8 cellular contexts compared by ENCODE assay signal in the genomic region with DNA sequence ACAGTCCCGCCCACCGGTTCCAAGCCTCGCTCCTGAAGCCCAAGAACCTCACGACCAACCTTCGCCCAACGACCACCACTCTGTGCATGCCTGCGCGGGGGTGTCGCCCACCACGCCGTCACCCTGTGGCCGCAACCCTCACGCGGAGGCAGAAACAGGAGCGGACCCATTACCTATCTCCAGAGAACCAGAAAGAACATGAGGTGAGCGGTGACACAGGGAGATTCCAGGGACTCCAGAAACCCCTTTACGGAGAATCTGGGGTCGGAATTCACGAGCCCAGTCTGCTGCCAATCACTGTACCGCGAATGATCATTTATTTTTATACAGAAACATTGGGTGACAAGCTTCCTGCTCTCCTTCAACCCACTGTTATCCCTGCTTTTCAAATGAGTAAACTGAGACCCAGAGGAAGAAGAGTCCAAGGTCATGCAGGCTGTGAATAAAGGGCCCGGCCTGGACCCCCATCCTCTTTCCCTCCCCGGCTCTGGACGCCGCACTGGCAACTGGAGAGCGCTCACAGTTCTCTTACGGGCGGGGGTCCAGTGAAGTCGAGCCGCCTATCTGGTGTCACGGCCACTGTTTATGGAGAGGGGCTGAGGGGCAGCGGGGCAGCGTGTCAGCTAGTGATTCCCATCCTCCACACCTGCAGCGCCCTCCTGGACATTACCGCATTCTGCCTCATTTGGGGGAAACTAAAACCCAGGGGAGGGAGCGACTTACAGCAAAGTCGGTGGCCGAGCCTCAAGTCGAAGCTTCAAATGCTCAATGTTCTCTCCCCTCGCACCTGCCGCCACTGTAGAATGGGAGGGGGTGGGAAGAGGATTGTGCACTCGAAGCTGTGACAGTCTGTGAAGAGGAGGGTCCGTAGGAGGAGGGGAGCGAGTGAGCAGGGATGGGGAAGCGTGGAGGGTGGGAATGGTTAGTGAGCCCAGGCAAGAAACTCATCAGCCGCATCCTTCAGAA. TPM values are rescaled to one million over a fixed set of nuclear protein-coding genes. Genes with fewer than 3 reads are reported as not detected.
DNase-seq lines count a peak whose midpoint lies in the region; ATAC-seq and TF ChIP-seq lines count a peak whose summit lies in the region.

No MANE protein-coding gene starts in this region.

- peak overlapping the region; percentile 81 for H2AFZ ChIP-seq in mammary epithelial cell (ENCODE audit: low read depth, low read length)

- peaks cover 0 to 15% of the 10 kb centered on the region in 2 donors for H3K36me3 Mint-ChIP-seq in naive B cell
- peaks cover 5% of the 10 kb centered on the region for H3K36me3 Mint-ChIP-seq in stimulated activated effector memory CD8-positive, alpha-beta T cell treated with anti-CD3 and anti-CD28 coated beads, Interleukin-12 subunit alpha, Interleukin-12 subunit beta, amount 100 ng/mL, for 72 hours

- WGBS in mammary epithelial cell (ENCODE audit: low coverage, missing lambda C conversion rate), result 1% methylated on average over 33 of the region's 46 CpGs
- 2 to 7% (median 2%) methylated on average over 31 to 46 of the region's 46 CpGs for WGBS in adrenal gland, 4 donors

- no peaks in the 10 kb centered on the region for H4K20me1 ChIP-seq in mammary epithelial cell (ENCODE audit: insufficient read depth, low read length)

- peak overlapping the region in 4 of 6 donors; percentile 72 to 84 (median 78) for H3K27ac Mint-ChIP-seq in naive B cell
- H3K27ac Mint-ChIP-seq in stimulated activated effector memory CD8-positive, alpha-beta T cell treated with anti-CD3 and anti-CD28 coated beads, Interleukin-12 subunit alpha, Interleukin-12 subunit beta, amount 100 ng/mL, for 72 hours, result no peak overlapping the region

- H3K4me3 Mint-ChIP-seq in naive B cell, result peak overlapping the region; percentile 72 to 96 (median 94)
- no peak overlapping the region for H3K4me3 Mint-ChIP-seq in stimulated activated effector memory CD8-positive, alpha-beta T cell treated with anti-CD3 and anti-CD28 coated beads, Interleukin-12 subunit alpha, Interleukin-12 subunit beta, amount 100 ng/mL, for 72 hours

- POLR2A ChIA-PET in BJ (lab: Charles Lee), result no interaction called here

- TF ChIP-seq POLR2A in adrenal gland (IDR thresholded peaks at IDR 0.05), result no peak

- dilution Hi-C loops in mammary epithelial cell (cut with HindIII; ENCODE audit: low sequenced_read_pairs), result no loop called here

- H3K4me3 ChIP-seq in BJ (ENCODE audit: low read depth, low read length), result peak overlapping the region; percentile 7; the same call in 1 of the 2 replicates
- H3K4me3 ChIP-seq in Jurkat, Clone E6-1 (ENCODE audit: low read length), result peak overlapping the region; percentile 57
- peak overlapping the region; percentile 42 to 50 (median 47) for H3K4me3 ChIP-seq in mammary epithelial cell (replicated peaks in 1 of 3; ENCODE audit: insufficient read depth in 1 of 3, low read depth in 2 of 3, low read length in 3 of 3)
- H3K4me3 ChIP-seq in adrenal gland, result peak overlapping the region in 2 of 4 donors; percentile 20 to 67

- no peak overlapping the region for H3K9ac ChIP-seq in mammary epithelial cell (ENCODE audit: insufficient read depth, low read length)

- peak overlapping the region; percentile 90 for H3K4me2 ChIP-seq in mammary epithelial cell (ENCODE audit: insufficient read depth, low read depth, low read length)

- H3K79me2 ChIP-seq in mammary epithelial cell (ENCODE audit: insufficient read depth, low read length), result no peaks in the 10 kb centered on the region

- H3K4me1 Mint-ChIP-seq in naive B cell, result peaks cover 26 to 32% (median 27%) of the 10 kb centered on the region in 3 donors
- H3K4me1 Mint-ChIP-seq in stimulated activated effector memory CD8-positive, alpha-beta T cell treated with anti-CD3 and anti-CD28 coated beads, Interleukin-12 subunit alpha, Interleukin-12 subunit beta, amount 100 ng/mL, for 72 hours, result peaks cover 34% of the 10 kb centered on the region

- intact Hi-C loops in mammary epithelial cell (cut with micrococcal nuclease), result loop anchor here (5.0 kb wide), 1 partner anchor 34 kb away; no protein-coding TSS in a partner anchor
- intact Hi-C loops in adrenal gland (cut with DNase I), result no loop called here

- H3K27me3 ChIP-seq in BJ (ENCODE audit: control insufficient read depth, insufficient read depth, low read length) (peaks cover 59% of the 10 kb centered on the region), mammary epithelial cell (ENCODE audit: insufficient read depth, low read length) (peaks cover 48% of the 10 kb centered on the region), adrenal gland (peaks cover 7% of the 10 kb centered on the region)

- CTCF ChIA-PET in BJ (lab: Yijun Ruan, JAX) (interaction anchor here (1.3 to 7.9 kb wide), 5 partner anchors 14 to 130 kb away, joined by 3 to 64 read pairs (median 4); a partner anchor contains a TSS), mammary epithelial cell (lab: Charles Lee; ENCODE audit: low non-redundant PET) (interaction anchor here (0.5 to 0.6 kb wide), 2 partner anchors 9 to 27 kb away, joined by 3 to 5 read pairs; no protein-coding TSS in a partner anchor)

- H3K9me3 Mint-ChIP-seq in naive B cell, result no peaks in the 10 kb centered on the region
- no peaks in the 10 kb centered on the region for H3K9me3 Mint-ChIP-seq in stimulated activated effector memory CD8-positive, alpha-beta T cell treated with anti-CD3 and anti-CD28 coated beads, Interleukin-12 subunit alpha, Interleukin-12 subunit beta, amount 100 ng/mL, for 72 hours

- TF ChIP-seq CTCF in BJ (IDR thresholded peaks at IDR 0.05; ENCODE audit: insufficient read depth, low read depth, low read length) (no peak), mammary epithelial cell (conservative IDR thresholded peaks at IDR 0.05 in 1 of 2, IDR thresholded peaks at IDR 0.05 in 1 of 2; ENCODE audit: extremely low read depth in 1 of 2, insufficient read depth in 1 of 2, low read depth in 1 of 2, low read length in 2 of 2) (no peak), adrenal gland (IDR thresholded peaks at IDR 0.05) (no peak)

- H3K27me3 Mint-ChIP-seq in naive B cell, result peaks cover 46 to 50% (median 46%) of the 10 kb centered on the region in 3 donors

- BruUV-seq in mammary epithelial cell (replicated peaks; lab: Mats Ljungman, UMichigan), result no TSS peak

- DNase-seq in BJ (ENCODE audit: low read depth) (no peak), mammary epithelial cell (no peak), naive B cell (peak; percentile 11), EL (no peak), adrenal gland (no peak)
- DNase-seq in Jurkat, Clone E6-1 (ENCODE audit: low read depth, low spot score), result no peak
- no peak for DNase-seq in stimulated activated effector memory CD8-positive, alpha-beta T cell treated with anti-CD3 and anti-CD28 coated beads, Interleukin-12 subunit alpha, Interleukin-12 subunit beta, amount 100 ng/mL, for 72 hours (ENCODE audit: low spot score in 2 of 2)

- in situ Hi-C loops in mammary epithelial cell (cut with MboI; ENCODE audit: low sequenced_read_pairs in 2 of 2), result no loop called here

- ATAC-seq in naive B cell (ENCODE audit: low read depth in 2 of 2), result no peak
- ATAC-seq in stimulated activated effector memory CD8-positive, alpha-beta T cell treated with anti-CD3 and anti-CD28 coated beads, Interleukin-12 subunit alpha, Interleukin-12 subunit beta, amount 100 ng/mL, for 72 hours, result no peak
- no peak for ATAC-seq in HG02938 (IDR thresholded peaks at IDR 0.05; ENCODE audit: unreplicated experiment)

- peaks cover 19% of the 10 kb centered on the region for H3K4me1 ChIP-seq in mammary epithelial cell (ENCODE audit: insufficient read depth, low read length)
- H3K4me1 ChIP-seq in adrenal gland (replicated peaks in 1 of 2), result peaks cover 23 to 37% of the 10 kb centered on the region in 2 donors

- H3K9me3 ChIP-seq in mammary epithelial cell (replicated peaks; ENCODE audit: insufficient read depth, low read length) (no peaks in the 10 kb centered on the region), adrenal gland (replicated peaks in 1 of 3) (no peaks in the 10 kb centered on the region)

- H3K27ac ChIP-seq in mammary epithelial cell (ENCODE audit: insufficient read depth, low read depth, low read length) (no peak overlapping the region), adrenal gland (no peak overlapping the region)

- H3K36me3 ChIP-seq in BJ (ENCODE audit: control insufficient read depth, insufficient read depth, low read length) (no peaks in the 10 kb centered on the region), mammary epithelial cell (ENCODE audit: insufficient read depth, low read length) (no peaks in the 10 kb centered on the region), adrenal gland (replicated peaks in 1 of 2) (no peaks in the 10 kb centered on the region)

RNA-seq across cellular contexts. Expression of a gene that starts 0.7 kb away (rescaled TPM):
- polyA plus RNA-seq in BJ (2011; rRNA removed) (0.06 and 0.10 TPM in 2 replicates), mammary epithelial cell (0.09 TPM), naive B cell (ENCODE audit: low read depth in 6 of 6) (under 1 TPM in 2 of 6 donors, not detected in 4; 0.06 to 0.16 TPM), adrenal gland (1 to 10 TPM in 2 of 3 donors, under 1 TPM in 1; 0.27 to 1.5 (median 1.3) TPM)
- polyA minus RNA-seq in BJ (2011; rRNA and poly(A)+ RNA removed), result 0.19 and 0.31 TPM in 2 replicates
- polyA plus RNA-seq in Jurkat, Clone E6-1 (2012; ENCODE audit: insufficient read depth, insufficient read length), result 15.5 TPM
- total RNA-seq in mammary epithelial cell (under 1 TPM; 0.17 to 0.24 TPM), adrenal gland (1 to 10 TPM; 1.4 to 5.6 (median 3.1) TPM)
- not detected for polyA minus RNA-seq in mammary epithelial cell

RNA-seq across cellular contexts. Expression of a gene that starts 11.7 kb away (rescaled TPM):
- not detected in 2 replicates for polyA plus RNA-seq in BJ (2011; rRNA removed)
- not detected in 2 replicates for polyA minus RNA-seq in BJ (2011; rRNA and poly(A)+ RNA removed)
- 5.7 TPM for polyA plus RNA-seq in Jurkat, Clone E6-1 (2012; ENCODE audit: insufficient read depth, insufficient read length)
- total RNA-seq in mammary epithelial cell, result not detected
- not detected for polyA plus RNA-seq in mammary epithelial cell
- not detected for polyA minus RNA-seq in mammary epithelial cell
- polyA plus RNA-seq in naive B cell (ENCODE audit: low read depth in 6 of 6), result not detected
- 1 to 10 TPM in 3 of 8 donors, under 1 TPM in 3, not detected in 2; 0.14 to 2.0 (median 0.99) TPM for total RNA-seq in adrenal gland
- 1 to 10 TPM in 1 of 3 donors, under 1 TPM in 1, not detected in 1; 0.88 to 2.9 TPM for polyA plus RNA-seq in adrenal gland

RNA-seq across cellular contexts. Expression of a gene that starts 18.7 kb away (rescaled TPM):
- polyA plus RNA-seq in BJ (2011; rRNA removed) (0.05 TPM in 1 of 2 replicates, not detected in the other), mammary epithelial cell (not detected), naive B cell (ENCODE audit: low read depth in 6 of 6) (not detected), adrenal gland (10 to 100 TPM in 2 of 3 donors, 1 to 10 TPM in 1; 2.1 to 47.1 (median 21.1) TPM)
- polyA minus RNA-seq in BJ (2011; rRNA and poly(A)+ RNA removed), result not detected in 2 replicates
- polyA plus RNA-seq in Jurkat, Clone E6-1 (2012; ENCODE audit: insufficient read depth, insufficient read length), result 1.9 TPM
- total RNA-seq in mammary epithelial cell (not detected), adrenal gland (10 to 100 TPM in 6 of 8 donors, 1 to 10 TPM in 2; 1.2 to 27.7 (median 13.9) TPM)
- polyA minus RNA-seq in mammary epithelial cell, result not detected

RNA-seq across cellular contexts. Expression of a gene that starts 44.7 kb away (rescaled TPM):
- polyA plus RNA-seq in BJ (2011; rRNA removed) (0.17 and 0.34 TPM in 2 replicates), mammary epithelial cell (0.23 TPM), naive B cell (ENCODE audit: low read depth in 6 of 6) (1 to 10 TPM in 1 of 6 donors, under 1 TPM in 3, not detected in 2; 0.55 to 1.4 (median 0.91) TPM), adrenal gland (10 to 100 TPM in 2 of 3 donors, under 1 TPM in 1; 0.42 to 14.9 (median 11.3) TPM)
- polyA minus RNA-seq in BJ (2011; rRNA and poly(A)+ RNA removed), result 0.31 TPM in 1 of 2 replicates, not detected in the other
- 1.1 TPM for polyA plus RNA-seq in Jurkat, Clone E6-1 (2012; ENCODE audit: insufficient read depth, insufficient read length)
- total RNA-seq in mammary epithelial cell (under 1 TPM; 0.33 to 0.40 TPM), adrenal gland (1 to 10 TPM; 2.9 to 7.2 (median 4.0) TPM)
- polyA minus RNA-seq in mammary epithelial cell, result not detected

RNA-seq across cellular contexts. Expression of a gene that starts 46.4 kb away (rescaled TPM):
- 12.4 and 26.6 TPM in 2 replicates for polyA plus RNA-seq in BJ (2011; rRNA removed)
- 74.0 and 80.7 TPM in 2 replicates for polyA minus RNA-seq in BJ (2011; rRNA and poly(A)+ RNA removed)
- polyA plus RNA-seq in Jurkat, Clone E6-1 (2012; ENCODE audit: insufficient read depth, insufficient read length), result 105 TPM
- 10 to 100 TPM; 51.7 to 68.9 TPM for total RNA-seq in mammary epithelial cell
- 39.9 TPM for polyA plus RNA-seq in mammary epithelial cell
- polyA minus RNA-seq in mammary epithelial cell, result 240 TPM
- 10 to 100 TPM in 5 of 6 donors, 1 to 10 TPM in 1; 5.4 to 20.7 (median 14.0) TPM for polyA plus RNA-seq in naive B cell (ENCODE audit: low read depth in 6 of 6)
- total RNA-seq in adrenal gland, result 10 to 100 TPM; 14.1 to 70.5 (median 20.2) TPM
- 10 to 100 TPM in 2 of 3 donors, 1 to 10 TPM in 1; 8.9 to 25.8 (median 13.9) TPM for polyA plus RNA-seq in adrenal gland
